In the genomic region with DNA sequence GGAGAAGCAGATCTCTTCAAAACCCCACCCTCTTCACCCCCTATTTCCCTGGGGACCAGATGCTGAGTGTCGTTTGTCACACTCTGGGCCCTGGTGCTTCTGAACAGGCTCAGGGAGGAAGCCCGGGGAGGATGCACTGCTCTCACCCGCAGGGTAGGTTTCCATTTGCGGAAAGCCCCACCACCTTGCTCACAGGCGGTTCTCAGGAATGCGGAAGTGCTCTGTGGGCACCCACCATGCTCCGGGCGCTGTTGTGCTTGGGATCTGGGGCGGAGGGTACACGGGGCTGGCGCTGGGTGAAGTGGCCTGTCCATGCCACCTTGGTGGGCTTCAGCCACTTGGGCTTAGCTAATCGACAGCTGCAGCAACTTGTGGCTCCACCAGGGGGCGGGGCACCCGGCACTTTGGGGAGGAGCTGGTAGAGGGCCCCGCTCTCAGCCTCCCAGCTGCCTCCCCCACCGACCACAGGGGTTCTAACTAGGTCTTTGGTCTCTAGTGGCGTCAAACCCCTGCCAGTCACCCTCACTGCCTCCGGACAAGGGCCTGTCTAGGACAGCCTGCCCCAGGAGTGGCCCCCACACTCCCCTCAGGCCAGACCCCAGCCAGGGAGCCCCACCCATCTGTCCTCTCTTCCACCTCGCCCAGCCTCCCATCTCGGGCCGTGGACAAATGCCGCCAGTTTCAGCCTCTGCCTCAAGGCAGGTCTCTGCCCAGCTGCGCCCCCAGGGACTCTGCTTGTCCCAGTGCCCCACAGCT, we compare ENCODE assay signal across 9 cellular contexts. TPM values are rescaled to one million over a fixed set of nuclear protein-coding genes. Genes with fewer than 3 reads are reported as not detected.
DNase-seq lines count a peak whose midpoint lies in the region; ATAC-seq and TF ChIP-seq lines count a peak whose summit lies in the region.
"Had no signal": no experiment of that assay in that cellular context is flagged by ENCODE, and none has a peak within 500 bp of the region (broad histone marks: within the 10 kb centered on the region; RNA-seq: fewer than 3 reads in every experiment).

No MANE protein-coding gene starts in this region.

- DNase-seq in AG10803 (ENCODE audit: low read depth) (peak; percentile 38), PC-9 (peak; percentile 42 to 83), foreskin fibroblast (peak; percentile 16 to 67), prostate gland (ENCODE audit: low spot score) (no peak), upper lobe of left lung (peak; percentile 83 to 91)
- DNase-seq in activated T-cell treated with anti-CD3 and anti-CD28 coated beads, Interleukin-2, amount 50 U/mL, for 48 hours, result peak; percentile 87 to 89

- no peaks in the 10 kb centered on the region for H4K20me1 ChIP-seq in PC-9 (ENCODE audit: insufficient read depth)

- no peaks in the 10 kb centered on the region for H3K9me2 ChIP-seq in PC-9 (ENCODE audit: insufficient read depth)

- intact Hi-C loops in PC-9 (cut with micrococcal nuclease; ENCODE audit: unreplicated experiment), result no loop called here
- intact Hi-C loops in prostate gland (cut with DNase I), result no loop called here

- H3K4me3 ChIP-seq in AG10803 (ENCODE audit: low read length) (peak overlapping the region; percentile 53), PC-9 (no peak overlapping the region), foreskin fibroblast (ENCODE audit: low read depth in 1 of 2, low read length in 2 of 2) (peak overlapping the region; percentile 19 to 34), prostate gland (peak overlapping the region; percentile 9 to 28), upper lobe of left lung (peak overlapping the region in 3 of 4 donors; percentile 36 to 47 (median 45))

- H3K4me1 ChIP-seq in PC-9 (replicated peaks; ENCODE audit: insufficient read depth), result no peaks in the 10 kb centered on the region
- no peaks in the 10 kb centered on the region for H3K4me1 ChIP-seq in prostate gland (replicated peaks)
- peaks cover 10 to 23% (median 20%) of the 10 kb centered on the region in 4 donors for H3K4me1 ChIP-seq in upper lobe of left lung

- H3K27me3 ChIP-seq in PC-9 (ENCODE audit: insufficient read depth, low read depth) (no peaks in the 10 kb centered on the region), prostate gland (replicated peaks; ENCODE audit: insufficient read depth) (no peaks in the 10 kb centered on the region), upper lobe of left lung (no peaks in the 10 kb centered on the region)

- no peak overlapping the region for H3K4me2 ChIP-seq in PC-9

- H3K36me3 ChIP-seq in PC-9 (ENCODE audit: low read depth) (0 out of 2 replicates have a peak, but pooled peaks cover 6% of the 10 kb centered on the region), prostate gland (peaks cover 0 to 5% of the 10 kb centered on the region in 2 donors), upper lobe of left lung (peaks cover 18 to 38% (median 34%) of the 10 kb centered on the region in 4 donors)

- ATAC-seq in GM18867 (IDR thresholded peaks at IDR 0.05; ENCODE audit: unreplicated experiment) (peak; percentile 77), HG03097 (IDR thresholded peaks at IDR 0.05; ENCODE audit: low FRiP score, unreplicated experiment) (peak; percentile 57), upper lobe of left lung (ENCODE audit: low FRiP score in 2 of 2) (peak; percentile 75 to 81)

- H2AFZ ChIP-seq in PC-9, result no peak overlapping the region

- TF ChIP-seq EP300 in upper lobe of left lung (IDR thresholded peaks at IDR 0.05), result no peak

- H3K79me2 ChIP-seq in PC-9 (ENCODE audit: low read depth), result no peaks in the 10 kb centered on the region

- CTCF ChIA-PET in PC-9 (lab: Charles Lee), result interaction anchor here (0.6 to 1.1 kb wide), 3 partner anchors 9 to 140 kb away, joined by 3 to 9 read pairs (median 3); no protein-coding TSS in a partner anchor

- TF ChIP-seq POLR2A in prostate gland (IDR thresholded peaks at IDR 0.05) (peak; percentile 22), upper lobe of left lung (IDR thresholded peaks at IDR 0.05) (peak in 2 of 4 donors; percentile 18 to 60)

- TSS peak; percentile 37 for BruUV-seq in PC-9 (replicated peaks; lab: Mats Ljungman, UMichigan)

- 14% methylated on average over 22 of the region's 23 CpGs for WGBS in prostate gland
- WGBS in upper lobe of left lung, 2 donors, result 19% methylated on average over 11 to 18 of the region's 23 CpGs

- H3K9me3 ChIP-seq in PC-9 (ENCODE audit: insufficient read depth, low read depth), result no peaks in the 10 kb centered on the region
- H3K9me3 ChIP-seq in prostate gland, result no peaks in the 10 kb centered on the region
- H3K9me3 ChIP-seq in upper lobe of left lung, result no peaks in the 10 kb centered on the region

- TF ChIP-seq CTCF in AG10803 (conservative IDR thresholded peaks at IDR 0.05; ENCODE audit: low read length), result peak; percentile 62
- peak; percentile 83 for TF ChIP-seq CTCF in PC-9 (conservative IDR thresholded peaks at IDR 0.05)
- peak; percentile 76 for TF ChIP-seq CTCF in foreskin fibroblast (IDR thresholded peaks at IDR 0.05; ENCODE audit: low read depth, low read length)
- TF ChIP-seq CTCF in prostate gland (IDR thresholded peaks at IDR 0.05), result peak; percentile 20 to 66 (median 48)
- TF ChIP-seq CTCF in upper lobe of left lung (IDR thresholded peaks at IDR 0.05), result peak; percentile 48 to 74 (median 67)

- POLR2A ChIA-PET in PC-9 (lab: Charles Lee; ENCODE audit: unreplicated experiment), result interaction anchor here (0.6 to 0.8 kb wide), 3 partner anchors 16 to 1045 kb away, joined by 3 to 7 read pairs (median 4); partner anchors contain the start of gene NUDT8

- peaks cover 13% of the 10 kb centered on the region; the same call in 1 of the 2 replicates for H3F3A ChIP-seq in PC-9 (ENCODE audit: insufficient read depth, low read depth)

- no peak overlapping the region for H3K27ac ChIP-seq in PC-9
- H3K27ac ChIP-seq in prostate gland, result peak overlapping the region; percentile 0 to 51
- H3K27ac ChIP-seq in upper lobe of left lung, result peak overlapping the region; percentile 83 to 91 (median 88)

RNA-seq across cellular contexts. Expression of gene NDUFV1, which starts 7.4 kb away (rescaled TPM):
- 321 and 463 TPM in 2 replicates for total RNA-seq in PC-9 (2021)
- 100 to 1,000 TPM; 190 to 260 TPM for total RNA-seq in prostate gland
- total RNA-seq in upper lobe of left lung, result 100 to 1,000 TPM; 169 to 395 (median 205) TPM

RNA-seq across cellular contexts. Expression of gene NUDT8, which starts 15.6 kb away (rescaled TPM):
- total RNA-seq in PC-9 (2021) (25.5 and 33.3 TPM in 2 replicates), prostate gland (10 to 100 TPM in 1 of 2 donors, 1 to 10 TPM in 1; 7.2 to 29.2 TPM), upper lobe of left lung (10 to 100 TPM in 4 of 6 donors, 1 to 10 TPM in 1, not detected in 1; 4.3 to 17.8 (median 13.9) TPM)

RNA-seq across cellular contexts. Expression of gene TBX10, which starts 25.4 kb away (rescaled TPM):
- total RNA-seq in PC-9 (2021), result not detected in 2 replicates
- not detected for total RNA-seq in prostate gland
- not detected for total RNA-seq in upper lobe of left lung
- total RNA-seq: T-helper 1 cell treated with Interleukin-12 subunit alpha and Interleukin-12 subunit beta and Interleukin-4 antibody, amounts not matched to agents 30 ng/mL and 1 ng/mL, for 36 hours had no signal

RNA-seq across cellular contexts. Expression of gene GSTP1, which starts 30.5 kb away (rescaled TPM):
- total RNA-seq in PC-9 (2021), result 2,063 and 2,645 TPM in 2 replicates
- 100 to 1,000 TPM; 540 to 577 TPM for total RNA-seq in prostate gland
- total RNA-seq in upper lobe of left lung, result 1,000 to 10,000 TPM in 4 of 6 donors, 100 to 1,000 TPM in 2; 600 to 1,952 (median 1,144) TPM

RNA-seq across cellular contexts. Expression of gene ACY3, which starts 36.4 kb away (rescaled TPM):
- 0.81 TPM in 1 of 2 replicates, not detected in the other for total RNA-seq in PC-9 (2021)
- total RNA-seq in prostate gland, result 1 to 10 TPM in 1 of 2 donors, not detected in 1; 1.7 TPM
- 1 to 10 TPM in 1 of 6 donors, under 1 TPM in 1, not detected in 4; 0.37 to 3.2 TPM for total RNA-seq in upper lobe of left lung
- total RNA-seq: T-helper 1 cell treated with Interleukin-12 subunit alpha and Interleukin-12 subunit beta and Interleukin-4 antibody, amounts not matched to agents 30 ng/mL and 1 ng/mL, for 36 hours had no signal
